In genomic region chr5:31194892-31195291, GRCh38 we compare ENCODE assay signal across 9 cellular contexts. TPM values are rescaled to one million over a fixed set of nuclear protein-coding genes. Genes with fewer than 3 reads are reported as not detected.
DNase-seq lines count a peak whose midpoint lies in the region; ATAC-seq and TF ChIP-seq lines count a peak whose summit lies in the region.
"Had no signal": no experiment of that assay in that cellular context is flagged by ENCODE, and none has a peak within 500 bp of the region (broad histone marks: within the 10 kb centered on the region; RNA-seq: fewer than 3 reads in every experiment).

No MANE protein-coding gene starts in this region.

- H3K4me3 Mint-ChIP-seq in activated CD4-positive, alpha-beta T cell treated with anti-CD3 and anti-CD28 coated beads, Interleukin-2, amount 10 ng/mL, durations not matched to agents 7 days and 5 days: no peak overlapping the region

- DNase-seq in HT1080 (ENCODE audit: low read depth) (peak; percentile 15), brain microvascular endothelial cell (peak; percentile 16), left colon (no peak), stomach (no peak), mesenteric fat pad (ENCODE audit: low spot score) (no peak), SKM-1 treated with dmso at 0.1 percent for 144 hours (lab: John Stamatoyannopoulos, UW; ENCODE audit: unreplicated experiment) (no peak)
- DNase-seq in activated CD4-positive, alpha-beta T cell treated with anti-CD3 and anti-CD28 coated beads, Interleukin-2, amount 10 ng/mL, durations not matched to agents 7 days and 5 days: no peak
- DNase-seq: activated T-cell treated with anti-CD3 and anti-CD28 coated beads for 4 hours had no signal

- H3K27ac Mint-ChIP-seq in activated CD4-positive, alpha-beta T cell treated with anti-CD3 and anti-CD28 coated beads, Interleukin-2, amount 10 ng/mL, durations not matched to agents 7 days and 5 days: no peak overlapping the region

- intact Hi-C loops in left colon (cut with DNase I, micrococcal nuclease): no loop called here
- intact Hi-C loops in stomach (cut with DNase I; ENCODE audit: low total_unique reads): no loop called here

- no peak for TF ChIP-seq EP300 in stomach (IDR thresholded peaks at IDR 0.05)

- H3K36me3 ChIP-seq in brain microvascular endothelial cell (replicated peaks): no peaks in the 10 kb centered on the region
- H3K36me3 ChIP-seq in stomach: no peaks in the 10 kb centered on the region

- in situ Hi-C loops in brain microvascular endothelial cell (cut with HindIII; ENCODE audit: low pct_ligation_motif_present, low sequenced_read_pairs): no loop called here

- peaks cover 47% of the 10 kb centered on the region for H3K27me3 Mint-ChIP-seq in activated CD4-positive, alpha-beta T cell treated with anti-CD3 and anti-CD28 coated beads, Interleukin-2, amount 10 ng/mL, durations not matched to agents 7 days and 5 days

- H3K27me3 ChIP-seq in brain microvascular endothelial cell (replicated peaks): no peaks in the 10 kb centered on the region
- peaks cover 0 to 60% (median 35%) of the 10 kb centered on the region in 3 donors for H3K27me3 ChIP-seq in stomach

- POLR2A ChIA-PET in activated CD4-positive, alpha-beta T cell treated with anti-CD3 and anti-CD28 coated beads, Interleukin-2, amount 10 ng/mL, durations not matched to agents 7 days and 5 days (lab: Charles Lee): no interaction called here

- ATAC-seq in left colon (peak; percentile 79), GM19324 (IDR thresholded peaks at IDR 0.05; ENCODE audit: low FRiP score, unreplicated experiment) (no peak)

- no peaks in the 10 kb centered on the region for H3K9me3 Mint-ChIP-seq in activated CD4-positive, alpha-beta T cell treated with anti-CD3 and anti-CD28 coated beads, Interleukin-2, amount 10 ng/mL, durations not matched to agents 7 days and 5 days

- no peak for TF ChIP-seq CTCF in brain microvascular endothelial cell (IDR thresholded peaks at IDR 0.05; ENCODE audit: low read depth, low read length, missing control alignments)
- TF ChIP-seq CTCF in stomach (IDR thresholded peaks at IDR 0.05): no peak

- peaks cover 3% of the 10 kb centered on the region for H3K4me1 Mint-ChIP-seq in activated CD4-positive, alpha-beta T cell treated with anti-CD3 and anti-CD28 coated beads, Interleukin-2, amount 10 ng/mL, durations not matched to agents 7 days and 5 days

- peaks cover 2% of the 10 kb centered on the region for H3K36me3 Mint-ChIP-seq in activated CD4-positive, alpha-beta T cell treated with anti-CD3 and anti-CD28 coated beads, Interleukin-2, amount 10 ng/mL, durations not matched to agents 7 days and 5 days (ENCODE audit: low read depth)

- no peak for TF ChIP-seq POLR2A in stomach (IDR thresholded peaks at IDR 0.05)

- H3K27ac ChIP-seq in brain microvascular endothelial cell (peak overlapping the region; percentile 75), stomach (peak overlapping the region in 1 of 5 donors; percentile 55)

- H3K4me3 ChIP-seq in brain microvascular endothelial cell (ENCODE audit: low read depth, low read length) (peak overlapping the region; percentile 75), stomach (peak overlapping the region; percentile 37 to 57 (median 50))

- peaks cover 4 to 28% (median 24%) of the 10 kb centered on the region in 4 donors for H3K4me1 ChIP-seq in stomach

- H3K9me3 ChIP-seq in stomach: no peaks in the 10 kb centered on the region

- CTCF ChIA-PET in activated CD4-positive, alpha-beta T cell treated with anti-CD3 and anti-CD28 coated beads, Interleukin-2, amount 10 ng/mL, durations not matched to agents 7 days and 5 days (lab: Charles Lee): no interaction called here

- 7 to 21% (median 19%) methylated on average over 4 of the region's 4 CpGs for WGBS in stomach, 5 donors

RNA-seq across cellular contexts. Expression of gene CDH6, which starts 1.4 kb away (rescaled TPM):
- total RNA-seq in HT1080 (2014; rRNA removed; shearing (Covaris generic)): not detected in 2 replicates
- polyA plus RNA-seq in HT1080 (2015; cell fraction: cytosol; rRNA removed): not detected in 2 replicates
- polyA plus RNA-seq in HT1080 (2015; cell fraction: nucleus; rRNA removed): not detected in 2 replicates
- total RNA-seq in left colon: 1 to 10 TPM in 1 of 2 donors, under 1 TPM in 1; 0.61 to 1.1 TPM
- total RNA-seq in stomach: 1 to 10 TPM in 2 of 5 donors, under 1 TPM in 1, not detected in 2; 0.29 to 9.2 (median 2.3) TPM
- polyA plus RNA-seq in stomach: under 1 TPM; 0.30 to 0.31 (median 0.31) TPM
- total RNA-seq in activated CD4-positive, alpha-beta T cell treated with anti-CD3 and anti-CD28 coated beads, Interleukin-2, amount 10 ng/mL, durations not matched to agents 7 days and 5 days: not detected
- total RNA-seq in mesenteric fat pad: 1.3 TPM

Comparison
In these comparisons a context has a peak if more than half of its experiments do, and no peak if none do; other contexts are left out.
1. DNase-seq: peak in HT1080 (single experiment) and brain microvascular endothelial cell (single experiment); none in left colon (0 of 2), stomach (single experiment), activated CD4-positive, alpha-beta T cell treated with anti-CD3 and anti-CD28 coated beads, Interleukin-2, amount 10 ng/mL, durations not matched to agents 7 days and 5 days (single experiment), mesenteric fat pad (single experiment) and SKM-1 treated with dmso at 0.1 percent for 144 hours (single experiment).